Comparison of ENCODE assay signal across 8 cellular contexts in genomic region chr7:44043902-44044301, GRCh38. TPM values are rescaled to one million over a fixed set of nuclear protein-coding genes. Genes with fewer than 3 reads are reported as not detected.
A peak's percentile ranks its signal among the peaks of the same experiment; 100 is the strongest.
DNase-seq lines count a peak whose midpoint lies in the region; ATAC-seq, FAIRE-seq and TF ChIP-seq lines count a peak whose summit lies in the region.

No MANE protein-coding gene starts in this region.

- CTCF ChIA-PET in PC-9 (lab: Charles Lee) = interaction anchor here (0.7 kb wide), 1 partner anchor 24 kb away, joined by 4 read pairs; no protein-coding TSS in a partner anchor

- H3F3A ChIP-seq in PC-9 (ENCODE audit: insufficient read depth, low read depth) = peaks cover 18% of the 10 kb centered on the region

- intact Hi-C loops in PC-9 (cut with micrococcal nuclease; ENCODE audit: unreplicated experiment) (loop anchor here (1.0 to 2.0 kb wide), 3 partner anchors 25 to 39 kb away; partner anchors contain the start of gene POLM), pancreas (cut with DNase I) (no loop called here)

- peaks cover 11% of the 10 kb centered on the region for H4K20me1 ChIP-seq in PC-9 (ENCODE audit: insufficient read depth)

- peak overlapping the region; percentile 85 for H3K4me3 ChIP-seq in PC-9
- H3K4me3 ChIP-seq in pancreas = peak overlapping the region; percentile 81 to 98 (median 82)

- H3K27ac ChIP-seq in PC-9 (no peak overlapping the region), epithelial cell of prostate (peak overlapping the region; percentile 79), pancreas (peak overlapping the region; percentile 79 to 87 (median 80))

- peaks cover 41% of the 10 kb centered on the region for H3K79me2 ChIP-seq in PC-9 (ENCODE audit: low read depth)

- WGBS in pancreas, 2 donors = 6 to 8% methylated on average over 8 of the region's 8 CpGs

- 0 out of 2 replicates have a peak, but pooled peaks cover 6% of the 10 kb centered on the region for H3K36me3 ChIP-seq in PC-9 (ENCODE audit: low read depth)
- no peaks in the 10 kb centered on the region for H3K36me3 ChIP-seq in pancreas

- no peak for TF ChIP-seq CTCF in PC-9 (conservative IDR thresholded peaks at IDR 0.05)
- no peak for TF ChIP-seq CTCF in pancreas (IDR thresholded peaks at IDR 0.05)
- no peak for TF ChIP-seq CTCF in GM13977 (IDR thresholded peaks at IDR 0.05; ENCODE audit: extremely low read depth, insufficient read depth, missing control alignments)

- POLR2A ChIA-PET in PC-9 (lab: Charles Lee; ENCODE audit: unreplicated experiment) = interaction anchor here (0.7 to 0.8 kb wide), 2 partner anchors 78 to 461 kb away, joined by 3 to 9 read pairs; partner anchors contain the start of gene STK17A

- H3K27me3 ChIP-seq in PC-9 (ENCODE audit: insufficient read depth, low read depth) = no peaks in the 10 kb centered on the region
- no peaks in the 10 kb centered on the region for H3K27me3 ChIP-seq in pancreas

- H3K4me2 ChIP-seq in PC-9 = peak overlapping the region; percentile 100

- peak; percentile 63 for DNase-seq in DMS53 treated with DMSO at 0.1 percent for 48 hours (lab: John Stamatoyannopoulos, UW; ENCODE audit: unreplicated experiment)
- peak in 1 of 2 experiments; percentile 33 for DNase-seq in PC-9
- DNase-seq in epithelial cell of prostate (ENCODE audit: low read depth, low spot score) = no peak
- DNase-seq in pancreas = peak in 1 of 6 donors; percentile 21
- DNase-seq in cerebellar cortex (ENCODE audit: low spot score) = no peak
- DNase-seq in GM13977 (ENCODE audit: low spot score) = no peak
- DNase-seq in RCC 7860 (ENCODE audit: low spot score) = no peak
- no peak for DNase-seq in NCI-H526 treated with DMSO at 0.1 percent for 48 hours (lab: John Stamatoyannopoulos, UW)

- in situ Hi-C loops in GM13977 (cut with MboI; ENCODE audit: low pct_unique_long_range_greater_than_20kb, low sequenced_read_pairs, unreplicated experiment) = no loop called here

- peaks cover 14% of the 10 kb centered on the region for H3K4me1 ChIP-seq in PC-9 (replicated peaks; ENCODE audit: insufficient read depth)
- peaks cover 0 to 14% (median 7%) of the 10 kb centered on the region in 3 donors for H3K4me1 ChIP-seq in pancreas

- TSS peak; percentile 95 for BruUV-seq in PC-9 (replicated peaks; lab: Mats Ljungman, UMichigan)

- peak overlapping the region; percentile 100 for H2AFZ ChIP-seq in PC-9

- H3K9me2 ChIP-seq in PC-9 (ENCODE audit: insufficient read depth) = no peaks in the 10 kb centered on the region

- no peak for FAIRE-seq in pancreas (lab: Jason Lieb, UNC)
- FAIRE-seq in RCC 7860 (lab: Jason Lieb, UNC) = no peak

- no peak for ATAC-seq in pancreas

- H3K9me3 ChIP-seq in PC-9 (ENCODE audit: insufficient read depth, low read depth) (no peaks in the 10 kb centered on the region), pancreas (no peaks in the 10 kb centered on the region)

RNA-seq across cellular contexts. Expression of gene DBNL, which starts 0.6 kb away (rescaled TPM):
- total RNA-seq in PC-9 (2021) = 65.6 and 70.7 TPM in 2 replicates
- 10 to 100 TPM; 22.1 to 46.9 (median 30.2) TPM for total RNA-seq in pancreas
- polyA plus RNA-seq in pancreas = 10 to 100 TPM; 44.9 to 53.7 TPM

RNA-seq across cellular contexts. Expression of gene PGAM2, which starts 21.5 kb away (rescaled TPM):
- total RNA-seq in PC-9 (2021) (4.2 and 9.7 TPM in 2 replicates), pancreas (under 1 TPM in 5 of 6 donors, not detected in 1; 0.49 to 0.73 (median 0.59) TPM)
- 1 to 10 TPM; 3.3 to 6.7 TPM for polyA plus RNA-seq in pancreas

RNA-seq across cellular contexts. Expression of gene POLM, which starts 38.4 kb away (rescaled TPM):
- total RNA-seq in PC-9 (2021) (58.8 and 59.1 TPM in 2 replicates), pancreas (10 to 100 TPM in 5 of 6 donors, 1 to 10 TPM in 1; 9.0 to 16.4 (median 11.5) TPM)
- 10 to 100 TPM; 21.0 to 28.6 TPM for polyA plus RNA-seq in pancreas

RNA-seq across cellular contexts. Expression of gene SPDYE1, which starts 46.2 kb away (rescaled TPM):
- total RNA-seq in PC-9 (2021) (not detected in 2 replicates), pancreas (under 1 TPM in 1 of 6 donors, not detected in 5; 0.09 TPM)
- not detected for polyA plus RNA-seq in pancreas
